Comparison of ENCODE assay signal across 17 cellular contexts in the genomic region with DNA sequence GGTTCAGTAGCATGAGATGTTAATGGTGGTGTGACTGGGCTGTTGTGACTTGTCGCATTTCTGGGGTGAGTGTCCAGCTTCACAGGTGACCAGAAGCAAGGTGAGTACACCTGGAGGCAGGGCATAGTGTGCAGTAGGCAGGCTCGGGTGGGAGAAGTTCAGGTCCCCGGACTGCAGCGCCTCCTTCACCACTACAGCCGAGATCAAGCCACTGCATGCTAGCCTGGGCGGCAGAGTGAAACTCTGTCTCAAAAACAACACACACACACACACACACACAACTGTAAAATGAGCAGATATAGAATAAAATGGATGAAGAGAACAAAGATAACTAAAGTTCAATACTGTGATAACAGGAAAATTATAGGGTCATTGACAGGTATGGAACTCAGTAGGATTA. TPM values are rescaled to one million over a fixed set of nuclear protein-coding genes. Genes with fewer than 3 reads are reported as not detected.
DNase-seq lines count a peak whose midpoint lies in the region; ATAC-seq, FAIRE-seq and TF ChIP-seq lines count a peak whose summit lies in the region.
"Had no signal": no experiment of that assay in that cellular context is flagged by ENCODE, and none has a peak within 500 bp of the region (broad histone marks: within the 10 kb centered on the region; RNA-seq: fewer than 3 reads in every experiment).

No MANE protein-coding gene starts in this region.

- H3K9me3 ChIP-seq in HEK293 (ENCODE audit: control insufficient read depth, insufficient read depth, low read depth, low read length) = no peaks in the 10 kb centered on the region
- H3K9me3 ChIP-seq: Caco-2, MG63 had no signal

- no peaks in the 10 kb centered on the region; the same call in 1 of the 2 replicates for H3K4me1 ChIP-seq in HEK293 (ENCODE audit: control insufficient read depth, insufficient read depth, low read length)

- POLR2A ChIA-PET in HEK293 (lab: Yijun Ruan, JAX) (no interaction called here), RWPE1 (lab: Yijun Ruan, JAX; ENCODE audit: low non-redundant PET) (no interaction called here)

- no peak overlapping the region for H3K4me3 ChIP-seq in GM06990 (replicated peaks; ENCODE audit: low read depth, low read length)
- no peak overlapping the region for H3K4me3 ChIP-seq in HEK293 (ENCODE audit: low read depth, low read length)
- H3K4me3 ChIP-seq: MG63 had no signal

- in situ Hi-C loops in SK-MEL-5 (cut with HindIII; ENCODE audit: low pct_unique_long_range_greater_than_20kb, low sequenced_read_pairs) = no loop called here

- H3K27ac ChIP-seq in HEK293 (ENCODE audit: extremely low read depth, low read depth, low read length) = no peak overlapping the region
- H3K27ac ChIP-seq in RWPE1 = no peak overlapping the region
- H3K27ac ChIP-seq: KMS-11 had no signal

- no peaks in the 10 kb centered on the region for H3K36me3 ChIP-seq in GM06990 (ENCODE audit: control insufficient read depth, insufficient read depth, low read length)
- H3K36me3 ChIP-seq in HEK293 (ENCODE audit: control insufficient read depth in 2 of 2, insufficient read depth in 1 of 2, low read length in 2 of 2) = no peaks in the 10 kb centered on the region
- H3K36me3 ChIP-seq: MG63 had no signal

- FAIRE-seq in urothelium cell line (lab: Jason Lieb, UNC) = no peak
- FAIRE-seq: RCC 7860 had no signal

- peak; percentile 11 for ATAC-seq in esophagus mucosa
- ATAC-seq in omental fat pad (ENCODE audit: low FRiP score) = no peak
- ATAC-seq in HG02852 (IDR thresholded peaks at IDR 0.05; ENCODE audit: unreplicated experiment) = no peak

- CTCF ChIA-PET in HEK293 (lab: Yijun Ruan, JAX) = interaction anchor here (0.7 kb wide), 1 partner anchor 72 kb away, joined by 3 read pairs; no protein-coding TSS in a partner anchor
- CTCF ChIA-PET in RWPE1 (lab: Yijun Ruan, JAX) = no interaction called here

- no peak for DNase-seq in GM06990 (ENCODE audit: extremely low read depth, insufficient read length)
- DNase-seq in SK-MEL-5 (ENCODE audit: low read depth, low spot score) = peak; percentile 22
- DNase-seq in urothelium cell line (ENCODE audit: low spot score) = no peak
- no peak for DNase-seq in omental fat pad (ENCODE audit: low spot score)
- DNase-seq in RWPE1 (ENCODE audit: low spot score) = no peak
- DNase-seq: AML-193, MG63, NCI-H1105 treated with DMSO at 0.1 percent for 48 hours, NCI-H187, NCI-H510A, NCI-H82 had no signal

- TF ChIP-seq CTCF in GM06990 (IDR thresholded peaks at IDR 0.05; ENCODE audit: insufficient read depth, low read length, poor library complexity, severe bottlenecking) = peak; percentile 21
- peak; percentile 66; the same call in 1 of the 2 replicates for TF ChIP-seq CTCF in HEK293 (tag by site-specific recombination; IDR thresholded peaks at IDR 0.05)
- TF ChIP-seq CTCF in omental fat pad (IDR thresholded peaks at IDR 0.05) = no peak
- no peak for TF ChIP-seq CTCF in RWPE1 (conservative IDR thresholded peaks at IDR 0.05; ENCODE audit: low read depth)

- H3K27me3 ChIP-seq in GM06990 (replicated peaks; ENCODE audit: control insufficient read depth, insufficient read depth, low read length) = no peaks in the 10 kb centered on the region; the same call in 1 of the 2 replicates
- H3K27me3 ChIP-seq: MG63 had no signal

TF ChIP-seq in HEK293, 187 proteins besides CTCF, POLR2A, EP300 and RAD21 (continues in another document):
- TF ChIP-seq, protein P1, sequence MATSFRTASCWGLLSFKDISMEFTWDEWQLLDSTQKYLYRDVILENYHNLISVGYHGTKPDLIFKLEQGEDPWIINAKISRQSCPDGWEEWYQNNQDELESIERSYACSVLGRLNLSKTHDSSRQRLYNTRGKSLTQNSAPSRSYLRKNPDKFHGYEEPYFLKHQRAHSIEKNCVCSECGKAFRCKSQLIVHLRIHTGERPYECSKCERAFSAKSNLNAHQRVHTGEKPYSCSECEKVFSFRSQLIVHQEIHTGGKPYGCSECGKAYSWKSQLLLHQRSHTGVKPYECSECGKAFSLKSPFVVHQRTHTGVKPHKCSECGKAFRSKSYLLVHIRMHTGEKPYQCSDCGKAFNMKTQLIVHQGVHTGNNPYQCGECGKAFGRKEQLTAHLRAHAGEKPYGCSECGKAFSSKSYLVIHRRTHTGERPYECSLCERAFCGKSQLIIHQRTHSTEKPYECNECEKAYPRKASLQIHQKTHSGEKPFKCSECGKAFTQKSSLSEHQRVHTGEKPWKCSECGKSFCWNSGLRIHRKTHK (tag by site-specific recombination; IDR thresholded peaks at IDR 0.05) = no peak
- no peak for TF ChIP-seq SCRT1 (tag by site-specific recombination; IDR thresholded peaks at IDR 0.05; ENCODE audit: borderline replicate concordance)
- TF ChIP-seq ZSCAN16 (tag by site-specific recombination; IDR thresholded peaks at IDR 0.05) = no peak
- no peak for TF ChIP-seq ZNF292 (tag by site-specific recombination; IDR thresholded peaks at IDR 0.05; ENCODE audit: borderline replicate concordance, low read depth)
- TF ChIP-seq MZF1 (tag by site-specific recombination; IDR thresholded peaks at IDR 0.05; ENCODE audit: borderline replicate concordance) = no peak
- no peak for TF ChIP-seq SP7 (tag by site-specific recombination; IDR thresholded peaks at IDR 0.05)
- TF ChIP-seq ZNF473 (tag by site-specific recombination; IDR thresholded peaks at IDR 0.05) = no peak
- no peak for TF ChIP-seq ZNF558 (tag by site-specific recombination; IDR thresholded peaks at IDR 0.05)
- TF ChIP-seq FEZF1 (tag by site-specific recombination; IDR thresholded peaks at IDR 0.05) = peak; percentile 84
- no peak for TF ChIP-seq ZNF10 (tag by site-specific recombination; IDR thresholded peaks at IDR 0.05)
- TF ChIP-seq ZNF654 (tag by site-specific recombination; IDR thresholded peaks at IDR 0.05; ENCODE audit: low read depth) = no peak
- no peak for TF ChIP-seq ZNF341 (tag by site-specific recombination; IDR thresholded peaks at IDR 0.05; ENCODE audit: low read depth)
- TF ChIP-seq, protein P2, sequence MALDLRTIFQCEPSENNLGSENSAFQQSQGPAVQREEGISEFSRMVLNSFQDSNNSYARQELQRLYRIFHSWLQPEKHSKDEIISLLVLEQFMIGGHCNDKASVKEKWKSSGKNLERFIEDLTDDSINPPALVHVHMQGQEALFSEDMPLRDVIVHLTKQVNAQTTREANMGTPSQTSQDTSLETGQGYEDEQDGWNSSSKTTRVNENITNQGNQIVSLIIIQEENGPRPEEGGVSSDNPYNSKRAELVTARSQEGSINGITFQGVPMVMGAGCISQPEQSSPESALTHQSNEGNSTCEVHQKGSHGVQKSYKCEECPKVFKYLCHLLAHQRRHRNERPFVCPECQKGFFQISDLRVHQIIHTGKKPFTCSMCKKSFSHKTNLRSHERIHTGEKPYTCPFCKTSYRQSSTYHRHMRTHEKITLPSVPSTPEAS (tag by site-specific recombination; IDR thresholded peaks at IDR 0.05) = 0 out of 2 replicates have a peak, but pooled peaks have one; percentile 27
- no peak for TF ChIP-seq PRDM1 (tag by site-specific recombination; IDR thresholded peaks at IDR 0.05)
- no peak for TF ChIP-seq ZNF555 (tag by site-specific recombination; conservative IDR thresholded peaks at IDR 0.05)
- TF ChIP-seq ZNF223 (tag by site-specific recombination; IDR thresholded peaks at IDR 0.05) = no peak
- TF ChIP-seq ZNF48 (tag by site-specific recombination; IDR thresholded peaks at IDR 0.05) = no peak
- 0 out of 2 replicates have a peak, but pooled peaks have one; percentile 13 for TF ChIP-seq ZNF239 (tag by site-specific recombination; IDR thresholded peaks at IDR 0.05)
- TF ChIP-seq, protein P3, sequence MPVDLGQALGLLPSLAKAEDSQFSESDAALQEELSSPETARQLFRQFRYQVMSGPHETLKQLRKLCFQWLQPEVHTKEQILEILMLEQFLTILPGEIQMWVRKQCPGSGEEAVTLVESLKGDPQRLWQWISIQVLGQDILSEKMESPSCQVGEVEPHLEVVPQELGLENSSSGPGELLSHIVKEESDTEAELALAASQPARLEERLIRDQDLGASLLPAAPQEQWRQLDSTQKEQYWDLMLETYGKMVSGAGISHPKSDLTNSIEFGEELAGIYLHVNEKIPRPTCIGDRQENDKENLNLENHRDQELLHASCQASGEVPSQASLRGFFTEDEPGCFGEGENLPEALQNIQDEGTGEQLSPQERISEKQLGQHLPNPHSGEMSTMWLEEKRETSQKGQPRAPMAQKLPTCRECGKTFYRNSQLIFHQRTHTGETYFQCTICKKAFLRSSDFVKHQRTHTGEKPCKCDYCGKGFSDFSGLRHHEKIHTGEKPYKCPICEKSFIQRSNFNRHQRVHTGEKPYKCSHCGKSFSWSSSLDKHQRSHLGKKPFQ (tag by site-specific recombination; IDR thresholded peaks at IDR 0.05) = no peak
- no peak for TF ChIP-seq OSR2 (tag by site-specific recombination; IDR thresholded peaks at IDR 0.05)
- TF ChIP-seq, protein P4, sequence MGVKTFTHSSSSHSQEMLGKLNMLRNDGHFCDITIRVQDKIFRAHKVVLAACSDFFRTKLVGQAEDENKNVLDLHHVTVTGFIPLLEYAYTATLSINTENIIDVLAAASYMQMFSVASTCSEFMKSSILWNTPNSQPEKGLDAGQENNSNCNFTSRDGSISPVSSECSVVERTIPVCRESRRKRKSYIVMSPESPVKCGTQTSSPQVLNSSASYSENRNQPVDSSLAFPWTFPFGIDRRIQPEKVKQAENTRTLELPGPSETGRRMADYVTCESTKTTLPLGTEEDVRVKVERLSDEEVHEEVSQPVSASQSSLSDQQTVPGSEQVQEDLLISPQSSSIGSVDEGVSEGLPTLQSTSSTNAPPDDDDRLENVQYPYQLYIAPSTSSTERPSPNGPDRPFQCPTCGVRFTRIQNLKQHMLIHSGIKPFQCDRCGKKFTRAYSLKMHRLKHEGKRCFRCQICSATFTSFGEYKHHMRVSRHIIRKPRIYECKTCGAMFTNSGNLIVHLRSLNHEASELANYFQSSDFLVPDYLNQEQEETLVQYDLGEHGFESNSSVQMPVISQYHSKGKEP (tag by site-specific recombination; IDR thresholded peaks at IDR 0.05) = no peak
- TF ChIP-seq ZBTB20 (tag by site-specific recombination; IDR thresholded peaks at IDR 0.05) = no peak
- TF ChIP-seq ZNF391 (tag by site-specific recombination; IDR thresholded peaks at IDR 0.05; ENCODE audit: borderline replicate concordance, low read depth) = no peak
- no peak for TF ChIP-seq TRIM28 (IDR thresholded peaks at IDR 0.05; ENCODE audit: borderline replicate concordance, low read length)

RNA-seq across cellular contexts. Expression of a gene that starts 11.1 kb away (rescaled TPM):
- total RNA-seq in SK-MEL-5 (2014; rRNA removed; shearing (Covaris generic)) = 42.4 and 44.2 TPM in 2 replicates
- polyA plus RNA-seq in SK-MEL-5 (2015; cell fraction: cytosol; rRNA removed) = 25.6 and 36.2 TPM in 2 replicates
- 19.6 and 22.1 TPM in 2 replicates for polyA plus RNA-seq in SK-MEL-5 (2015; cell fraction: nucleus; rRNA removed)
- total RNA-seq in esophagus mucosa (64.5 TPM), omental fat pad (10 to 100 TPM; 30.9 to 54.6 (median 40.0) TPM)

Comparison
In these comparisons a context has a peak if more than half of its experiments do, and no peak if none do; other contexts are left out.
1. CTCF ChIP-seq: peak in GM06990 (single experiment) and HEK293 (single experiment); none in omental fat pad (0 of 3) and RWPE1 (single experiment).